ENCODE assay signal across 19 cellular contexts in genomic region chr9:108476574-108476973, GRCh38.
DNase-seq lines count a peak whose midpoint lies in the region; ATAC-seq and TF ChIP-seq lines count a peak whose summit lies in the region.
"Had no signal": no experiment of that assay in that cellular context is flagged by ENCODE, and none has a peak within 500 bp of the region (broad histone marks: within the 10 kb centered on the region; RNA-seq: fewer than 3 reads in every experiment).

No MANE protein-coding gene starts in this region.

- H3K27me3 Mint-ChIP-seq in osteocyte (ENCODE audit: unreplicated experiment): no peaks in the 10 kb centered on the region
- H3K27me3 Mint-ChIP-seq: activated CD4-positive, alpha-beta memory T cell treated with anti-CD3 and anti-CD28 coated beads for 36 hours had no signal

- no peak overlapping the region for H3K4me3 ChIP-seq in esophagus squamous epithelium
- H3K4me3 ChIP-seq: MG63, SJCRH30 had no signal

- peaks cover 76% of the 10 kb centered on the region for H3K4me1 Mint-ChIP-seq in osteocyte (ENCODE audit: unreplicated experiment)

- H3K27ac Mint-ChIP-seq in osteocyte (ENCODE audit: unreplicated experiment): peak overlapping the region; percentile 99
- H3K27ac Mint-ChIP-seq: activated CD4-positive, alpha-beta memory T cell treated with anti-CD3 and anti-CD28 coated beads for 36 hours; endodermal cell; WTC11 had no signal

- 19 to 29% methylated on average over 3 of the region's 3 CpGs for WGBS in esophagus squamous epithelium, 2 donors

- no peak for TF ChIP-seq POLR2A in esophagus squamous epithelium (IDR thresholded peaks at IDR 0.05)

- no peak for TF ChIP-seq CTCF in esophagus squamous epithelium (IDR thresholded peaks at IDR 0.05)
- no peak for TF ChIP-seq CTCF in osteocyte (IDR thresholded peaks at IDR 0.05)

- in situ Hi-C loops in G401 (cut with HindIII; ENCODE audit: low sequenced_read_pairs): no loop called here

- H3K4me3 Mint-ChIP-seq in osteocyte (ENCODE audit: unreplicated experiment): no peak overlapping the region
- H3K4me3 Mint-ChIP-seq: activated CD4-positive, alpha-beta memory T cell treated with anti-CD3 and anti-CD28 coated beads for 36 hours; endodermal cell; WTC11 had no signal

- H3K4me1 ChIP-seq in esophagus squamous epithelium: peaks cover 24 to 69% (median 34%) of the 10 kb centered on the region in 3 donors

- no peaks in the 10 kb centered on the region for H3K27me3 ChIP-seq in esophagus squamous epithelium
- H3K27me3 ChIP-seq: MG63 had no signal

- no peaks in the 10 kb centered on the region for H3K36me3 Mint-ChIP-seq in osteocyte (ENCODE audit: unreplicated experiment)
- H3K36me3 Mint-ChIP-seq: activated CD4-positive, alpha-beta memory T cell treated with anti-CD3 and anti-CD28 coated beads for 36 hours; WTC11 had no signal

- ATAC-seq in stimulated activated naive CD8-positive, alpha-beta T cell treated with anti-CD3 and anti-CD28 coated beads, Interleukin-15, Interleukin-2, amounts not matched to agents 100 U/mL and 50 U/mL, for 24 hours: no peak
- ATAC-seq: WTC11 had no signal

- no peaks in the 10 kb centered on the region for H3K9me3 ChIP-seq in esophagus squamous epithelium
- H3K9me3 ChIP-seq: MG63 had no signal

- no peaks in the 10 kb centered on the region for H3K9me3 Mint-ChIP-seq in osteocyte (ENCODE audit: unreplicated experiment)
- H3K9me3 Mint-ChIP-seq: activated CD4-positive, alpha-beta memory T cell treated with anti-CD3 and anti-CD28 coated beads for 36 hours; endodermal cell; WTC11 had no signal

- DNase-seq in EH (ENCODE audit: low read depth) (peak; percentile 61), RPMI7951 (ENCODE audit: low read depth) (peak; percentile 32), esophagus squamous epithelium (lab: John Stamatoyannopoulos, UW) (no peak), osteocyte (ENCODE audit: extremely low spot score, unreplicated experiment) (no peak), middle frontal gyrus (ENCODE audit: extremely low spot score, low spot score) (no peak), HUDEP-2 (lab: John Stamatoyannopoulos, UW; ENCODE audit: unreplicated experiment in 76 of 76) (no peak), G401 (ENCODE audit: low spot score) (no peak)
- DNase-seq in stimulated activated naive CD8-positive, alpha-beta T cell treated with anti-CD3 and anti-CD28 coated beads, Interleukin-15, Interleukin-2, amounts not matched to agents 100 U/mL and 50 U/mL, for 24 hours: no peak
- DNase-seq: activated CD4-positive, alpha-beta memory T cell treated with anti-CD3 and anti-CD28 coated beads for 36 hours; activated gamma-delta T cell treated with Interleukin-2 at 50 U/mL for 16 hours; activated T-cell treated with anti-CD3 and anti-CD28 coated beads for 4 hours; AML-193; endodermal cell; MG63; NCI-H1436; NCI-H2171 treated with DMSO at 0.1 percent for 48 hours; NCI-H774; SJCRH30 had no signal

- no peaks in the 10 kb centered on the region for H3K36me3 ChIP-seq in esophagus squamous epithelium
- H3K36me3 ChIP-seq: MG63, SJCRH30 had no signal

- intact Hi-C loops in esophagus squamous epithelium (cut with DNase I): no loop called here

- peak overlapping the region; percentile 58 to 95 (median 76) for H3K27ac ChIP-seq in esophagus squamous epithelium
- H3K27ac ChIP-seq: SJCRH30 had no signal

Comparison
In these comparisons a context has a peak if more than half of its experiments do, and no peak if none do; other contexts are left out.
1. DNase-seq: peak in EH (single experiment) and RPMI7951 (single experiment); none in esophagus squamous epithelium (single experiment), osteocyte (single experiment), middle frontal gyrus (single experiment), HUDEP-2 (0 of 76), G401 (single experiment) and stimulated activated naive CD8-positive, alpha-beta T cell treated with anti-CD3 and anti-CD28 coated beads, Interleukin-15, Interleukin-2, amounts not matched to agents 100 U/mL and 50 U/mL, for 24 hours (single experiment).